7 cellular contexts compared by ENCODE assay signal in genomic region chr3:42287423-42287822, GRCh38. TPM values are rescaled to one million over a fixed set of nuclear protein-coding genes. Genes with fewer than 3 reads are reported as not detected.
"Had no signal": no experiment of that assay in that cellular context is flagged by ENCODE, and none has a peak within 500 bp of the region (broad histone marks: within the 10 kb centered on the region; RNA-seq: fewer than 3 reads in every experiment).

No MANE protein-coding gene starts in this region.

RNA-seq across cellular contexts. Expression of gene CCK, which starts 21.4 kb away (rescaled TPM):
- total RNA-seq: subcutaneous adipose tissue, thoracic aorta, tibial nerve, ureter, urinary bladder, uterus, vagina had no signal
- polyA plus RNA-seq: urinary bladder had no signal
